8 cellular contexts compared by ENCODE assay signal in the genomic region with DNA sequence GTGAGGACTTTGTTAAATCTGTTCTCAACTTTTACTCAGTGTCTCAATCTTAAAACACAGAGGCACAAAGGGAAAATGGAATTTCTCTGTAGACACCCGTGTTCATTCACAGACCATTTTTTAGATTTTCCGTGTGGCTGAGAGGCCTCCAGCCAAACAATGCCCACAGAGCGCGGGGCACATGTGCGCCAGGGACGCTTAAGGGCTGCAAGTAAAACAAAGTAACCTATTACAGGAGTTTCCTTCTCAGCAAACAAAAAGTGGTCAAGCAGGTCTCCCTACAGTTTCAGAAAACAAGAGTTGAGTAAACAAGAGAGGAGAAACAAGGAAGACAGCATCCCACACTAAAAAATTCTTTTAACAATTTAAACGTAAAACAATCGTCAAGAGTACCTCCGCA.
DNase-seq lines count a peak whose midpoint lies in the region; ATAC-seq, FAIRE-seq and TF ChIP-seq lines count a peak whose summit lies in the region.

No MANE protein-coding gene starts in this region.

- no peak for TF ChIP-seq EP300 in K562 (IDR thresholded peaks at IDR 0.05; ENCODE audit: low read length)

- no peaks in the 10 kb centered on the region for H3K36me3 ChIP-seq in K562 (ENCODE audit: control insufficient read depth, insufficient read depth, low read length)
- no peaks in the 10 kb centered on the region for H3K36me3 ChIP-seq in left lung
- H3K36me3 ChIP-seq in testis (ENCODE audit: low read depth, missing control alignments) = no peaks in the 10 kb centered on the region

- H3K27ac Mint-ChIP-seq in activated naive CD4-positive, alpha-beta T cell treated with anti-CD3 and anti-CD28 coated beads, Interleukin-2, amount 10 ng/mL, durations not matched to agents 7 days and 5 days = peak overlapping the region; percentile 96

- H3K27me3 ChIP-seq in K562 (ENCODE audit: control insufficient read depth in 2 of 2, insufficient read depth in 2 of 2, low read length in 2 of 2) (no peaks in the 10 kb centered on the region), left lung (no peaks in the 10 kb centered on the region), testis (no peaks in the 10 kb centered on the region)

- WGBS in K562 (ENCODE audit: insufficient coverage, low coverage, missing lambda C conversion rate) = 32% methylated on average over 9 of the region's 9 CpGs
- WGBS in testis, 2 donors = 4% methylated on average over 9 of the region's 9 CpGs

- peaks cover 24% of the 10 kb centered on the region for H3K27me3 Mint-ChIP-seq in activated naive CD4-positive, alpha-beta T cell treated with anti-CD3 and anti-CD28 coated beads, Interleukin-2, amount 10 ng/mL, durations not matched to agents 7 days and 5 days

- peaks cover 59% of the 10 kb centered on the region for H3K79me2 ChIP-seq in K562 (ENCODE audit: control insufficient read depth, insufficient read depth, low read length)

- POLR2A ChIA-PET in K562 (lab: Yijun Ruan, JAX) = interaction anchor here (1.3 to 2.3 kb wide), 3 partner anchors 9 to 15 kb away, joined by 4 to 8 read pairs (median 4); no protein-coding TSS in a partner anchor

- peak overlapping the region; percentile 78 for H3K4me3 Mint-ChIP-seq in activated naive CD4-positive, alpha-beta T cell treated with anti-CD3 and anti-CD28 coated beads, Interleukin-2, amount 10 ng/mL, durations not matched to agents 7 days and 5 days

- peak; percentile 40 for DNase-seq in activated naive CD4-positive, alpha-beta T cell treated with anti-CD3 and anti-CD28 coated beads, Interleukin-2, amount 10 ng/mL, durations not matched to agents 7 days and 5 days
- DNase-seq in activated naive CD4-positive, alpha-beta T cell treated with anti-CD3 and anti-CD28 coated beads, Interleukin-2, amount 50 U/mL, for 16 hours = no peak
- DNase-seq in NCI-H345 (lab: John Stamatoyannopoulos, UW) (peak; percentile 60), K562 (ENCODE audit: extremely low read depth in 1 of 4, low spot score in 3 of 4) (peak in 1 of 4 experiments; percentile 43), left lung (peak in 1 of 2 donors; percentile 56), testis (peak; percentile 56), KG1 (lab: John Stamatoyannopoulos, UW) (no peak)

- peak overlapping the region; percentile 21; the same call in 2 of the 3 replicates for H3K27ac ChIP-seq in K562 (ENCODE audit: extremely low read depth, low read depth, low read length)
- peak overlapping the region; percentile 85 for H3K27ac ChIP-seq in left lung
- H3K27ac ChIP-seq in testis = peak overlapping the region; percentile 81 to 86

- H3K4me3 ChIP-seq in K562 = peak overlapping the region; percentile 59
- H3K4me3 ChIP-seq in left lung = peak overlapping the region; percentile 55 to 63
- H3K4me3 ChIP-seq in testis = peak overlapping the region; percentile 74 to 77

- H3K36me3 Mint-ChIP-seq in activated naive CD4-positive, alpha-beta T cell treated with anti-CD3 and anti-CD28 coated beads, Interleukin-2, amount 10 ng/mL, durations not matched to agents 7 days and 5 days = peaks cover 15% of the 10 kb centered on the region

- TF ChIP-seq POLR2A in K562 (conservative IDR thresholded peaks at IDR 0.05) (no peak), testis (IDR thresholded peaks at IDR 0.05) (no peak)

- 0 out of 2 replicates have a peak overlapping the region, but pooled peaks have one; percentile 2 for H2AFZ ChIP-seq in K562 (ENCODE audit: low read depth, low read length)

- no peak for FAIRE-seq in K562 (lab: Jason Lieb, UNC)

- H3K9me3 ChIP-seq in K562 (replicated peaks; ENCODE audit: control insufficient read depth, insufficient read depth, low read depth, low read length) (no peaks in the 10 kb centered on the region), left lung (no peaks in the 10 kb centered on the region), testis (no peaks in the 10 kb centered on the region)

- H3K4me1 Mint-ChIP-seq in activated naive CD4-positive, alpha-beta T cell treated with anti-CD3 and anti-CD28 coated beads, Interleukin-2, amount 10 ng/mL, durations not matched to agents 7 days and 5 days = peaks cover 54% of the 10 kb centered on the region

- CTCF ChIA-PET in activated naive CD4-positive, alpha-beta T cell treated with anti-CD3 and anti-CD28 coated beads, Interleukin-2, amount 10 ng/mL, durations not matched to agents 7 days and 5 days (lab: Charles Lee) = interaction anchor here (0.5 to 1.7 kb wide), 2 partner anchors 29 to 141 kb away, joined by 3 to 4 read pairs; no protein-coding TSS in a partner anchor
- CTCF ChIA-PET in K562 (lab: Yijun Ruan, JAX; ENCODE audit: low intra/inter-chr PET ratio) = no interaction called here

- BruUV-seq in K562 (replicated peaks; lab: Mats Ljungman, UMichigan) = TSS peak; percentile 66

- H4K20me1 ChIP-seq in K562 (replicated peaks; ENCODE audit: control insufficient read depth, insufficient read depth, low read length) = peaks cover 21% of the 10 kb centered on the region

- TF ChIP-seq CTCF in K562 (IDR thresholded peaks at IDR 0.05 in 2 of 3, conservative IDR thresholded peaks at IDR 0.05 in 1 of 3; ENCODE audit: insufficient read depth in 2 of 3, low read depth in 1 of 3, low read length in 3 of 3) = no peak
- TF ChIP-seq CTCF in left lung (IDR thresholded peaks at IDR 0.05) = no peak
- TF ChIP-seq CTCF in testis (IDR thresholded peaks at IDR 0.05) = no peak

- H3K9me1 ChIP-seq in K562 (ENCODE audit: control insufficient read depth, insufficient read depth, low read length) = no peaks in the 10 kb centered on the region

- ATAC-seq in K562 = 0 out of 3 replicates have a peak, but pooled peaks have one; percentile 6
- ATAC-seq in left lung = peak; percentile 62
- no peak for ATAC-seq in GM19328 (IDR thresholded peaks at IDR 0.05; ENCODE audit: unreplicated experiment)

- in situ Hi-C loops in K562 (cut with MboI) = no loop called here

- intact Hi-C loops in K562 (cut with micrococcal nuclease) (loop anchor here (10.0 kb wide), 1 partner anchor 277 kb away; no protein-coding TSS in a partner anchor), left lung (cut with DNase I) (no loop called here), testis (cut with DNase I; ENCODE audit: low total_unique reads) (no loop called here)

- peak overlapping the region; percentile 74 for H3K4me2 ChIP-seq in K562 (ENCODE audit: insufficient read depth, low read length)

- no peaks in the 10 kb centered on the region for H3K9me3 Mint-ChIP-seq in activated naive CD4-positive, alpha-beta T cell treated with anti-CD3 and anti-CD28 coated beads, Interleukin-2, amount 10 ng/mL, durations not matched to agents 7 days and 5 days

- H3K9ac ChIP-seq in K562 (ENCODE audit: insufficient read depth in 1 of 2, low read depth in 2 of 2, low read length in 2 of 2) = peak overlapping the region; percentile 50 to 65; a peak in 3 of 4 replicates

- no peak for TF ChIP-seq RAD21 in K562 (CRISPR knock-in tag; conservative IDR thresholded peaks at IDR 0.05 in 1 of 2, IDR thresholded peaks at IDR 0.05 in 1 of 2)

- H3K4me1 ChIP-seq in K562 (replicated peaks in 1 of 2; ENCODE audit: control insufficient read depth in 2 of 2, insufficient read depth in 2 of 2, low read length in 2 of 2) (peaks cover 18 to 28% of the 10 kb centered on the region in 2 experiments), left lung (peaks cover 8 to 42% of the 10 kb centered on the region in 2 donors), testis (peaks cover 29% of the 10 kb centered on the region)

TF ChIP-seq in K562, 482 proteins besides CTCF, POLR2A, EP300 and RAD21 (continues in another document):
- TF ChIP-seq ZBTB33 (CRISPR knock-in tag; IDR thresholded peaks at IDR 0.05) (0 out of 2 replicates have a peak, but pooled peaks have one; percentile 8), CBX8 (IDR thresholded peaks at IDR 0.05; ENCODE audit: borderline replicate concordance, extremely low read depth, low read depth, low read length, poor library complexity, severe bottlenecking) (peak; percentile 41), ZNF184 (CRISPR knock-in tag; IDR thresholded peaks at IDR 0.05) (no peak), PTBP1 (IDR thresholded peaks at IDR 0.05; ENCODE audit: low read depth, low read length) (no peak), GABPB1 (CRISPR knock-in tag; IDR thresholded peaks at IDR 0.05) (0 out of 2 replicates have a peak, but pooled peaks have one; percentile 18), MAX (CRISPR knock-in tag; IDR thresholded peaks at IDR 0.05) (0 out of 2 replicates have a peak, but pooled peaks have one; percentile 22)
- TF ChIP-seq, protein P1, sequence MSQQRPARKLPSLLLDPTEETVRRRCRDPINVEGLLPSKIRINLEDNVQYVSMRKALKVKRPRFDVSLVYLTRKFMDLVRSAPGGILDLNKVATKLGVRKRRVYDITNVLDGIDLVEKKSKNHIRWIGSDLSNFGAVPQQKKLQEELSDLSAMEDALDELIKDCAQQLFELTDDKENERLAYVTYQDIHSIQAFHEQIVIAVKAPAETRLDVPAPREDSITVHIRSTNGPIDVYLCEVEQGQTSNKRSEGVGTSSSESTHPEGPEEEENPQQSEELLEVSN (IDR thresholded peaks at IDR 0.05; ENCODE audit: borderline replicate concordance in 1 of 2, extremely low read depth in 1 of 2, insufficient read depth in 1 of 2, insufficient read length in 1 of 2, low read depth in 1 of 2, low read length in 1 of 2, poor library complexity in 1 of 2, severe bottlenecking in 1 of 2) = peak in 1 of 2 experiments; percentile 48

Comparison
In these comparisons a context has a peak if more than half of its experiments do, and no peak if none do; other contexts are left out.
1. DNase-seq: peak in activated naive CD4-positive, alpha-beta T cell treated with anti-CD3 and anti-CD28 coated beads, Interleukin-2, amount 10 ng/mL, durations not matched to agents 7 days and 5 days (single experiment), NCI-H345 (single experiment) and testis (single experiment); none in activated naive CD4-positive, alpha-beta T cell treated with anti-CD3 and anti-CD28 coated beads, Interleukin-2, amount 50 U/mL, for 16 hours (single experiment) and KG1 (single experiment).
2. H3K27ac ChIP-seq: peak in every context shown above with its lines; median percentile 85 in left lung; 84 in testis; 21 in K562.
3. Peak in every context shown above with its lines, with median percentiles within 50 percentile points of each other: H3K4me3 ChIP-seq.